In genomic region chr5:43313035-43313853, GRCh38 we compare ENCODE assay signal across 8 cellular contexts. TPM values are rescaled to one million over a fixed set of nuclear protein-coding genes. Genes with fewer than 3 reads are reported as not detected.
A peak's percentile ranks its signal among the peaks of the same experiment; 100 is the strongest.
DNase-seq lines count a peak whose midpoint lies in the region; ATAC-seq and TF ChIP-seq lines count a peak whose summit lies in the region.

HMGCS1 (minus strand) TSS chr5:43313412; CDS start chr5:43298965, 14,447 bp downstream.

- peaks cover 5% of the 10 kb centered on the region for H3K4me1 ChIP-seq in thymus (ENCODE audit: control insufficient read depth, insufficient read depth, low read length)

- no peaks in the 10 kb centered on the region for H3K9me3 Mint-ChIP-seq in osteocyte (ENCODE audit: unreplicated experiment)

- H3K9me3 ChIP-seq in thymus (ENCODE audit: control insufficient read depth): no peaks in the 10 kb centered on the region

- H3K36me3 Mint-ChIP-seq in osteocyte (ENCODE audit: unreplicated experiment): no peaks in the 10 kb centered on the region

- DNase-seq in GM12864 (ENCODE audit: low read depth): peak; percentile 99
- DNase-seq in NCI-H1417 (lab: John Stamatoyannopoulos, UW): peak; percentile 100
- DNase-seq in SW 1271 (lab: John Stamatoyannopoulos, UW): peak; percentile 100
- DNase-seq in activated naive CD8-positive, alpha-beta T cell treated with anti-CD3 and anti-CD28 coated beads, Interleukin-2, amount 50 U/mL, for 16 hours (ENCODE audit: low read depth, low spot score): peak; percentile 98
- DNase-seq in head of caudate nucleus: peak; percentile 96 to 100 (median 99)
- peak; percentile 99 for DNase-seq in osteocyte (ENCODE audit: extremely low spot score, unreplicated experiment)

- peak within 1 kb of the TSS; percentile 97 for H3K27ac Mint-ChIP-seq in osteocyte (ENCODE audit: unreplicated experiment)

- peak; percentile 91 for ATAC-seq in HG02759 (IDR thresholded peaks at IDR 0.05; ENCODE audit: unreplicated experiment)

- H3K27me3 Mint-ChIP-seq in osteocyte (ENCODE audit: unreplicated experiment): no peaks in the 10 kb centered on the region

- peak within 1 kb of the TSS; percentile 96 for H3K27ac ChIP-seq in thymus (ENCODE audit: low read depth)

- intact Hi-C loops in head of caudate nucleus (cut with DNase I): loop anchor here (2.0 to 10.0 kb wide), 3 partner anchors 121 to 192 kb away; partner anchors contain the start of genes NIM1K, TMEM267 and ZNF131

- H3K4me3 ChIP-seq in GM12864 (ENCODE audit: low read depth, low read length) (peak within 1 kb of the TSS; percentile 83), thymus (ENCODE audit: low read length) (peak within 1 kb of the TSS; percentile 74)

- H3K36me3 ChIP-seq in thymus (ENCODE audit: control insufficient read depth, insufficient read depth): no peaks in the 10 kb centered on the region

- under 1% methylated on average over 70 of the region's 70 CpGs for WGBS in thymus

- no peaks in the 10 kb centered on the region for H3K27me3 ChIP-seq in thymus (ENCODE audit: control insufficient read depth, insufficient read depth)

- no peak for TF ChIP-seq CTCF in GM12864 (IDR thresholded peaks at IDR 0.05; ENCODE audit: low read depth, low read length, missing control alignments)
- TF ChIP-seq CTCF in osteocyte (IDR thresholded peaks at IDR 0.05): no peak

- H3K4me1 Mint-ChIP-seq in osteocyte (ENCODE audit: unreplicated experiment): peaks cover 42% of the 10 kb centered on the region

- peak within 1 kb of the TSS; percentile 95 for H3K4me3 Mint-ChIP-seq in osteocyte (ENCODE audit: unreplicated experiment)

RNA-seq across cellular contexts. Expression of gene HMGCS1, which starts in this region (rescaled TPM):
- total RNA-seq in osteocyte: 47.7 and 49.1 TPM in 2 replicates
- 17.8 TPM for polyA plus RNA-seq in thymus

Comparison
In these comparisons a context has a peak if more than half of its experiments do, and no peak if none do; other contexts are left out.
1. Peak in every context shown above with its lines: DNase-seq, ATAC-seq, H3K4me3 ChIP-seq and H3K27ac ChIP-seq.